In genomic region chr1:226438007-226438406, GRCh38 we compare ENCODE assay signal across 10 cellular contexts. TPM values are rescaled to one million over a fixed set of nuclear protein-coding genes. Genes with fewer than 3 reads are reported as not detected.
DNase-seq lines count a peak whose midpoint lies in the region; ATAC-seq and TF ChIP-seq lines count a peak whose summit lies in the region.
"Had no signal": no experiment of that assay in that cellular context is flagged by ENCODE, and none has a peak within 500 bp of the region (broad histone marks: within the 10 kb centered on the region; RNA-seq: fewer than 3 reads in every experiment).

No MANE protein-coding gene starts in this region.

- H3K4me1 ChIP-seq in DND-41 (ENCODE audit: insufficient read depth, low read length), result peaks cover 9% of the 10 kb centered on the region
- peaks cover 5% of the 10 kb centered on the region in 2 donors for H3K4me1 ChIP-seq in thyroid gland
- no peaks in the 10 kb centered on the region for H3K4me1 ChIP-seq in heart left ventricle

- no peak for DNase-seq in DND-41
- peak; percentile 16 for DNase-seq in HCEC 1CT
- peak; percentile 60 for DNase-seq in RPMI8226
- peak; percentile 8 for DNase-seq in glomerular visceral epithelial cell (ENCODE audit: extremely low spot score)
- DNase-seq in thyroid gland, result no peak
- DNase-seq in heart left ventricle, result no peak
- DNase-seq: activated CD4-positive, alpha-beta T cell treated with anti-CD3 and anti-CD28 coated beads for 4 hours; kidney had no signal

- H3K36me3 ChIP-seq in DND-41 (ENCODE audit: insufficient read depth, low read length) (no peaks in the 10 kb centered on the region), thyroid gland (no peaks in the 10 kb centered on the region), heart left ventricle (no peaks in the 10 kb centered on the region)

- 80 to 85% methylated on average over 2 of the region's 2 CpGs for WGBS in thyroid gland, 2 donors
- WGBS in heart left ventricle, 4 donors, result 32 to 41% (median 34%) methylated on average over 2 of the region's 2 CpGs

- H3K9ac ChIP-seq in DND-41 (ENCODE audit: low read depth, low read length), result no peak overlapping the region

- ATAC-seq in DND-41 (ENCODE audit: insufficient read depth, low read depth) (no peak), GM21576 (IDR thresholded peaks at IDR 0.05; ENCODE audit: unreplicated experiment) (no peak), heart left ventricle (no peak)

- H3K27me3 ChIP-seq in DND-41 (ENCODE audit: insufficient read depth, low read length, poor library complexity) (no peaks in the 10 kb centered on the region), thyroid gland (no peaks in the 10 kb centered on the region), heart left ventricle (peaks cover 0 to 14% (median 0%) of the 10 kb centered on the region in 9 donors)

- no peaks in the 10 kb centered on the region for H3K9me3 ChIP-seq in DND-41 (ENCODE audit: insufficient read depth, low read length, severe bottlenecking)
- H3K9me3 ChIP-seq in thyroid gland, result no peaks in the 10 kb centered on the region
- no peaks in the 10 kb centered on the region for H3K9me3 ChIP-seq in heart left ventricle

- H3K4me2 ChIP-seq in DND-41 (ENCODE audit: insufficient read depth, low read length), result no peak overlapping the region

- H4K20me1 ChIP-seq in DND-41 (ENCODE audit: insufficient read depth, low read length), result no peaks in the 10 kb centered on the region

- intact Hi-C loops in thyroid gland (cut with DNase I) (no loop called here), heart left ventricle (cut with DNase I) (no loop called here)

- H3K27ac ChIP-seq in DND-41 (ENCODE audit: low read length) (no peak overlapping the region), thyroid gland (no peak overlapping the region), heart left ventricle (no peak overlapping the region)
- H3K27ac ChIP-seq: RWPE1 had no signal

- no peak overlapping the region for H3K4me3 ChIP-seq in DND-41 (ENCODE audit: low read depth in 1 of 2, low read length in 2 of 2)
- H3K4me3 ChIP-seq in thyroid gland (replicated peaks in 1 of 3), result no peak overlapping the region
- H3K4me3 ChIP-seq in heart left ventricle, result no peak overlapping the region

- H2AFZ ChIP-seq in DND-41 (ENCODE audit: low read depth, low read length), result no peak overlapping the region

- no peaks in the 10 kb centered on the region for H3K79me2 ChIP-seq in DND-41 (ENCODE audit: insufficient read depth, low read length)

- TF ChIP-seq CTCF in DND-41 (IDR thresholded peaks at IDR 0.05; ENCODE audit: borderline replicate concordance, extremely low read depth, low read length, poor library complexity, severe bottlenecking) (peak; percentile 38), thyroid gland (IDR thresholded peaks at IDR 0.05) (peak in 1 of 6 experiments; percentile 9), heart left ventricle (IDR thresholded peaks at IDR 0.05) (peak in 3 of 12 donors; percentile 13 to 32 (median 14))

- TF ChIP-seq POLR2A in thyroid gland (IDR thresholded peaks at IDR 0.05) (no peak), heart left ventricle (IDR thresholded peaks at IDR 0.05) (no peak)

RNA-seq across cellular contexts. Expression of gene PARP1, which starts 30.1 kb away (rescaled TPM):
- 100 to 1,000 TPM in 2 of 4 donors, 10 to 100 TPM in 2; 47.8 to 103 (median 90.5) TPM for total RNA-seq in thyroid gland
- 100 to 1,000 TPM in 8 of 9 donors, 10 to 100 TPM in 1; 98.8 to 168 (median 111) TPM for total RNA-seq in heart left ventricle
- polyA plus RNA-seq in heart left ventricle, result 100 to 1,000 TPM in 1 of 2 donors, 10 to 100 TPM in 1; 50.4 to 140 TPM

Comparison
In these comparisons a context has a peak if more than half of its experiments do, and no peak if none do; other contexts are left out.
1. DNase-seq: peak in HCEC 1CT (single experiment), RPMI8226 (single experiment) and glomerular visceral epithelial cell (single experiment); none in DND-41 (single experiment), thyroid gland (0 of 2) and heart left ventricle (0 of 5).